ENCODE assay signal across 12 cellular contexts in the genomic region with DNA sequence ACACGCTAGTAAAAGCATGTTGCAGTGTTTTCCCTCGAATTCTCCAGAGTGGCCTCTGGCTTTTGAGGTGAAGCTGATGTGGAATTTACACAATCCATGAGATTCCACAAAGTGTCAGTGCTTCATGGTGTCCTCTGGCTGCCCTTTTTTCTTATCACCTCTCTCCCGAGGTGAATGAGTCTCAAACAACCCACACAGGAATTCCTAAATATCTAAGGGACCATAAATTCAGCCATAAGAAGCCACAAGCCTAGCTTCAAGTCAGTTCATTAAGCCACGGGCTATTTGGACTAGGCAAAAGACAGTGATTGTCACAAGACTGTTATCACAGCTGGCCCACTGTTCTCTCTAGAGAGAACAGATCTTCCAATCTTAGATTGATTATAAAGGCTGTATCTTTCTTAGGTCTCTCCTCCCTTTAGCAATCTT. TPM values are rescaled to one million over a fixed set of nuclear protein-coding genes. Genes with fewer than 3 reads are reported as not detected.
DNase-seq lines count a peak whose midpoint lies in the region; FAIRE-seq and TF ChIP-seq lines count a peak whose summit lies in the region.
"Had no signal": no experiment of that assay in that cellular context is flagged by ENCODE, and none has a peak within 500 bp of the region (broad histone marks: within the 10 kb centered on the region; RNA-seq: fewer than 3 reads in every experiment).

No MANE protein-coding gene starts in this region.

- TF ChIP-seq EP300 in transverse colon (IDR thresholded peaks at IDR 0.05; ENCODE audit: low read depth): no peak

- H3K36me3 Mint-ChIP-seq in T-helper 1 cell treated with Interleukin-12 subunit alpha and Interleukin-12 subunit beta and Interleukin-4 antibody, amounts not matched to agents 30 μg/mL and 1 μg/mL, for 36 hours (ENCODE audit: low read depth): peaks cover 13% of the 10 kb centered on the region

- H3K4me1 ChIP-seq in transverse colon: peaks cover 0 to 26% (median 11%) of the 10 kb centered on the region in 4 donors

- H3K4me3 Mint-ChIP-seq in T-helper 1 cell treated with Interleukin-12 subunit alpha and Interleukin-12 subunit beta and Interleukin-4 antibody, amounts not matched to agents 30 μg/mL and 1 μg/mL, for 36 hours: no peak overlapping the region

- no peaks in the 10 kb centered on the region for H3K27me3 Mint-ChIP-seq in T-helper 1 cell treated with Interleukin-12 subunit alpha and Interleukin-12 subunit beta and Interleukin-4 antibody, amounts not matched to agents 30 μg/mL and 1 μg/mL, for 36 hours (ENCODE audit: low read depth)

- no peak overlapping the region for H3K4me3 ChIP-seq in NB4 (ENCODE audit: low read depth, low read length)
- no peak overlapping the region for H3K4me3 ChIP-seq in transverse colon
- H3K4me3 ChIP-seq: heart right ventricle had no signal

- H3K9me3 ChIP-seq in transverse colon: no peaks in the 10 kb centered on the region
- H3K9me3 ChIP-seq: heart right ventricle, SK-N-SH had no signal

- intact Hi-C loops in transverse colon (cut with DNase I; ENCODE audit: low total_unique reads): loop anchor here (5.0 kb wide), 1 partner anchor 117 kb away; a partner anchor contains a TSS

- peaks cover 67% of the 10 kb centered on the region for H3K4me1 Mint-ChIP-seq in T-helper 1 cell treated with Interleukin-12 subunit alpha and Interleukin-12 subunit beta and Interleukin-4 antibody, amounts not matched to agents 30 μg/mL and 1 μg/mL, for 36 hours (ENCODE audit: low read depth)

- peak overlapping the region; percentile 22 for H3K27ac Mint-ChIP-seq in T-helper 1 cell treated with Interleukin-12 subunit alpha and Interleukin-12 subunit beta and Interleukin-4 antibody, amounts not matched to agents 30 μg/mL and 1 μg/mL, for 36 hours

- FAIRE-seq in GM12892 (lab: Jason Lieb, UNC): no peak

- WGBS in transverse colon (ENCODE audit: low coverage in 1 of 2), 2 donors: 53 to 56% methylated on average over 4 of the region's 4 CpGs

- no peak for TF ChIP-seq POLR2A in NB4 (IDR thresholded peaks at IDR 0.05; ENCODE audit: extremely low read depth, insufficient read length)
- TF ChIP-seq POLR2A in GM12892 (IDR thresholded peaks at IDR 0.05; ENCODE audit: low read depth, low read length): no peak
- TF ChIP-seq POLR2A in transverse colon (IDR thresholded peaks at IDR 0.05): no peak

- no peaks in the 10 kb centered on the region for H3K36me3 ChIP-seq in transverse colon
- H3K36me3 ChIP-seq: heart right ventricle had no signal

- in situ Hi-C loops in transverse colon (cut with MboI; ENCODE audit: low pct_ligation_motif_present in 1 of 4, low pct_unique_long_range_greater_than_20kb in 1 of 4, low sequenced_read_pairs in 3 of 4): loop anchor here in 1 of 4 donors (25.0 kb wide), 1 partner anchor 107 kb away; a partner anchor contains a TSS

- no peaks in the 10 kb centered on the region for H3K27me3 ChIP-seq in transverse colon
- H3K27me3 ChIP-seq: heart right ventricle had no signal

- H3K9me3 Mint-ChIP-seq in T-helper 1 cell treated with Interleukin-12 subunit alpha and Interleukin-12 subunit beta and Interleukin-4 antibody, amounts not matched to agents 30 μg/mL and 1 μg/mL, for 36 hours: no peaks in the 10 kb centered on the region

- no peak overlapping the region for H3K27ac ChIP-seq in transverse colon

- TF ChIP-seq CTCF in NB4 (IDR thresholded peaks at IDR 0.05; ENCODE audit: low read depth, low read length) (no peak), transverse colon (IDR thresholded peaks at IDR 0.05) (no peak)

- DNase-seq in T-helper 1 cell (no peak), NB4 (ENCODE audit: low read depth) (peak; percentile 11), epidermal melanocyte (ENCODE audit: insufficient read length, low spot score) (peak; percentile 34), pons (ENCODE audit: low spot score) (peak; percentile 64), GM12892 (ENCODE audit: insufficient read length) (no peak), transverse colon (no peak), DMS53 (lab: John Stamatoyannopoulos, UW) (no peak)
- DNase-seq: ACHN; central memory CD4-positive, alpha-beta T cell; SK-N-SH had no signal

RNA-seq across cellular contexts. Expression of a gene that starts 4.3 kb away (rescaled TPM):
- 8.1 TPM for polyA plus RNA-seq in GM12892 (2012; ENCODE audit: missing spikeins)
- total RNA-seq in transverse colon: 1 to 10 TPM in 2 of 4 donors, under 1 TPM in 1, not detected in 1; 0.20 to 2.4 (median 1.6) TPM

Comparison
In these comparisons a context has a peak if more than half of its experiments do, and no peak if none do; other contexts are left out.
1. DNase-seq: peak in NB4 (single experiment), epidermal melanocyte (single experiment) and pons (single experiment); none in T-helper 1 cell (0 of 5), GM12892 (single experiment), transverse colon (single experiment) and DMS53 (single experiment).